Comparison of ENCODE assay signal across 10 cellular contexts in genomic region chr1:6157528-6158174, GRCh38. TPM values are rescaled to one million over a fixed set of nuclear protein-coding genes. Genes with fewer than 3 reads are reported as not detected.
DNase-seq lines count a peak whose midpoint lies in the region; ATAC-seq and TF ChIP-seq lines count a peak whose summit lies in the region.
"Had no signal": no experiment of that assay in that cellular context is flagged by ENCODE, and none has a peak within 500 bp of the region (broad histone marks: within the 10 kb centered on the region; RNA-seq: fewer than 3 reads in every experiment).

No MANE protein-coding gene starts in this region.

- no peak for TF ChIP-seq CTCF in epithelial cell of proximal tubule (conservative IDR thresholded peaks at IDR 0.05; ENCODE audit: low read depth, low read length)

- DNase-seq in activated CD8-positive, alpha-beta memory T cell treated with anti-CD3 and anti-CD28 coated beads, Interleukin-2, amount 10 ng/mL, durations not matched to agents 7 days and 5 days, result no peak
- DNase-seq in activated CD8-positive, alpha-beta memory T cell treated with anti-CD3 and anti-CD28 coated beads, Interleukin-2, amount 50 U/mL, for 4 hours, result no peak
- DNase-seq in NCI-H748 treated with DMSO at 0.1 percent for 48 hours (lab: John Stamatoyannopoulos, UW) (peak; percentile 35), epithelial cell of proximal tubule (ENCODE audit: low read depth) (peak; percentile 33), NCI-H2107 (lab: John Stamatoyannopoulos, UW) (no peak)
- DNase-seq in stimulated activated CD4-positive, alpha-beta T cell treated with anti-CD3 and anti-CD28 coated beads, TNF-alpha, amount 100 ng/mL, for 48 hours (ENCODE audit: low read depth in 3 of 3), result peak; percentile 6 to 62 (median 33)
- DNase-seq: CD4-positive, CD25-positive, alpha-beta regulatory T cell; heart left ventricle had no signal

- CTCF ChIA-PET in activated CD8-positive, alpha-beta memory T cell treated with anti-CD3 and anti-CD28 coated beads, Interleukin-2, amount 10 ng/mL, durations not matched to agents 7 days and 5 days (lab: Charles Lee), result no interaction called here

- no peaks in the 10 kb centered on the region for H3K9me3 Mint-ChIP-seq in activated CD8-positive, alpha-beta memory T cell treated with anti-CD3 and anti-CD28 coated beads, Interleukin-2, amount 10 ng/mL, durations not matched to agents 7 days and 5 days (ENCODE audit: low read depth)
- H3K9me3 Mint-ChIP-seq: CD4-positive, CD25-positive, alpha-beta regulatory T cell had no signal

- peaks cover 13% of the 10 kb centered on the region for H3K4me1 Mint-ChIP-seq in activated CD8-positive, alpha-beta memory T cell treated with anti-CD3 and anti-CD28 coated beads, Interleukin-2, amount 10 ng/mL, durations not matched to agents 7 days and 5 days

- H3K27ac Mint-ChIP-seq in activated CD8-positive, alpha-beta memory T cell treated with anti-CD3 and anti-CD28 coated beads, Interleukin-2, amount 10 ng/mL, durations not matched to agents 7 days and 5 days, result no peak overlapping the region

- no peak overlapping the region for H3K4me3 Mint-ChIP-seq in activated CD8-positive, alpha-beta memory T cell treated with anti-CD3 and anti-CD28 coated beads, Interleukin-2, amount 10 ng/mL, durations not matched to agents 7 days and 5 days
- H3K4me3 Mint-ChIP-seq: CD4-positive, CD25-positive, alpha-beta regulatory T cell had no signal

- H3K36me3 Mint-ChIP-seq in activated CD8-positive, alpha-beta memory T cell treated with anti-CD3 and anti-CD28 coated beads, Interleukin-2, amount 10 ng/mL, durations not matched to agents 7 days and 5 days, result no peaks in the 10 kb centered on the region

- no peak overlapping the region for H3K4me3 ChIP-seq in epithelial cell of proximal tubule (ENCODE audit: low read depth, low read length)
- H3K4me3 ChIP-seq: heart left ventricle had no signal

- ATAC-seq in activated CD8-positive, alpha-beta memory T cell treated with anti-CD3 and anti-CD28 coated beads, Interleukin-2, amount 10 ng/mL, durations not matched to agents 7 days and 5 days, result peak; percentile 27
- ATAC-seq in HG02588 (IDR thresholded peaks at IDR 0.05; ENCODE audit: unreplicated experiment) (no peak), GM19035 (IDR thresholded peaks at IDR 0.05; ENCODE audit: unreplicated experiment) (no peak)
- ATAC-seq: heart left ventricle had no signal

- H3K27me3 Mint-ChIP-seq in activated CD8-positive, alpha-beta memory T cell treated with anti-CD3 and anti-CD28 coated beads, Interleukin-2, amount 10 ng/mL, durations not matched to agents 7 days and 5 days, result peaks cover 15% of the 10 kb centered on the region
- H3K27me3 Mint-ChIP-seq: CD4-positive, CD25-positive, alpha-beta regulatory T cell had no signal

RNA-seq across cellular contexts. Expression of gene CHD5, which starts 22.5 kb away (rescaled TPM):
- total RNA-seq in activated CD8-positive, alpha-beta memory T cell treated with anti-CD3 and anti-CD28 coated beads, Interleukin-2, amount 10 ng/mL, durations not matched to agents 7 days and 5 days, result 1 to 10 TPM in 1 of 2 experiments, under 1 TPM in 1; 0.47 to 1.1 TPM
- under 0.01 TPM in 1 of 2 replicates, not detected in the other for total RNA-seq in epithelial cell of proximal tubule
- total RNA-seq: CD4-positive, CD25-positive, alpha-beta regulatory T cell had no signal

RNA-seq across cellular contexts. Expression of gene RPL22, which starts 41.7 kb away (rescaled TPM):
- total RNA-seq in activated CD8-positive, alpha-beta memory T cell treated with anti-CD3 and anti-CD28 coated beads, Interleukin-2, amount 10 ng/mL, durations not matched to agents 7 days and 5 days, result 100 to 1,000 TPM; 229 to 287 TPM
- 202 and 341 TPM in 2 replicates for total RNA-seq in epithelial cell of proximal tubule

RNA-seq across cellular contexts. Expression of gene RNF207, which starts 48.3 kb away (rescaled TPM):
- 10 to 100 TPM; 12.4 to 36.7 TPM for total RNA-seq in activated CD8-positive, alpha-beta memory T cell treated with anti-CD3 and anti-CD28 coated beads, Interleukin-2, amount 10 ng/mL, durations not matched to agents 7 days and 5 days
- 16.9 and 32.1 TPM in 2 replicates for total RNA-seq in epithelial cell of proximal tubule

Comparison
In these comparisons a context has a peak if more than half of its experiments do, and no peak if none do; other contexts are left out.
1. DNase-seq: peak in NCI-H748 treated with DMSO at 0.1 percent for 48 hours (single experiment), epithelial cell of proximal tubule (single experiment) and stimulated activated CD4-positive, alpha-beta T cell treated with anti-CD3 and anti-CD28 coated beads, TNF-alpha, amount 100 ng/mL, for 48 hours (3 of 3); none in activated CD8-positive, alpha-beta memory T cell treated with anti-CD3 and anti-CD28 coated beads, Interleukin-2, amount 10 ng/mL, durations not matched to agents 7 days and 5 days (single experiment), activated CD8-positive, alpha-beta memory T cell treated with anti-CD3 and anti-CD28 coated beads, Interleukin-2, amount 50 U/mL, for 4 hours (single experiment) and NCI-H2107 (single experiment).